Comparison of ENCODE assay signal across 8 cellular contexts in the genomic region with DNA sequence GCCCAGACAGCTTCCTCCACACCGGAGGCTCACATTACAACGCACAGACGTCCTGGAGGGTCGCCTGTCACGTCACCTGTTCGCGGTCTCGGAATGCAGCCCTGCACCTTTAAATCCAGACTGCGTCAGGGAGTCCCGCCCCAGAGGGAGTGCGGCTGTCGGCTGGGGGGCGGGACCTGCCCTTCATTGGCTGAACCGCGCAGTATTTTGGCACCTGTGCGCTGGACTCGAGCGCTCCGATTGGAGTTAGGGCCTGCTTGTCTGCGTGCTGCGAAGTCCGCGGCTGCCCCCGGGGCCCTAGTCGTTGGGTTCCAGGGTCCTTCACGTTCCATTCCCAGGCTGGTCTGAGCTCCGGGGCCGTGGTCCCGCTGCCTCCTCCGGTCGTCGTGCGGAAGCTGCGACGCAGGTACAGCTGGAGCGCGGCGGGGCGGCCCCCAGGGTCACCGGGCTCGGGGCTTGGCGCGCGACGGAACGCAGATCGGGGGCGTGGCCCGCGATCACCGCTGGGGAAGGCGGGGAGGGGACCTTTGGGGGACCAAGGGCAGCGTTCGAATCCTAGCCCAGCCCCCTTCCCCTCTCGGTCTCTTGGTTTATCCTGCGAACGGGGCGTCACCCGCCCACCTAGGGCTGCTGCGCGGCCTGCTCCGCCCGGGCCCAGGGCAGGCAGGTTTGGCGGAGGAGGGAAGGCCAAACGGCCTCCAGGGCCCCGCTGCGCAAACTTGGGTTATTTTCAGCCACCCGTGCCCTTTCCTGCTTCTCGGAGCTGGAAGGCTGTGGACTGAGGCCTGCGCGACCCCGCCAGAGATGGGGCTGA. TPM values are rescaled to one million over a fixed set of nuclear protein-coding genes. Genes with fewer than 3 reads are reported as not detected.
A peak's percentile ranks its signal among the peaks of the same experiment; 100 is the strongest.
DNase-seq lines count a peak whose midpoint lies in the region; ATAC-seq, FAIRE-seq and TF ChIP-seq lines count a peak whose summit lies in the region.

TSS of gene MIEF2 (plus strand) at position 331 of the 814 bp plus-strand sequence. CDS start 2,059 bp downstream, outside the sequence.

- peak; percentile 75 for ATAC-seq in HG03196 (IDR thresholded peaks at IDR 0.05; ENCODE audit: unreplicated experiment)
- ATAC-seq in activated CD4-positive, CD25-positive, alpha-beta regulatory T cell treated with anti-CD3 and anti-CD28 coated beads, Interleukin-2, amount 50 U/mL, for 24 hours, result peak; percentile 92 to 93

- no peaks in the 10 kb centered on the region for H3K9me3 ChIP-seq in kidney (ENCODE audit: control insufficient read depth in 1 of 2, low read length in 2 of 2)

- peak within 1 kb of the TSS; percentile 96 to 97 for H3K27ac ChIP-seq in kidney (ENCODE audit: low read depth in 2 of 2, low read length in 2 of 2)

- FAIRE-seq in kidney (lab: Jason Lieb, UNC), result peak; percentile 41

- H3K4me3 ChIP-seq in AG09309 (ENCODE audit: control insufficient read depth, low read depth, low read length) (peak within 1 kb of the TSS; percentile 92), kidney (ENCODE audit: low read length in 2 of 2) (peak within 1 kb of the TSS; percentile 79 to 92)

- in situ Hi-C loops in GM18951 (cut with MboI; ENCODE audit: low sequenced_read_pairs, unreplicated experiment), result no loop called here

- peak within 1 kb of the TSS; percentile 78 to 99 for H3K9ac ChIP-seq in kidney (ENCODE audit: low read length in 2 of 2)

- H3K4me1 ChIP-seq in kidney (ENCODE audit: control insufficient read depth in 1 of 2, insufficient read depth in 1 of 2, low read depth in 1 of 2, low read length in 2 of 2), result peaks cover 23 to 43% of the 10 kb centered on the region in 2 donors

- TF ChIP-seq POLR2A in GM18951 (IDR thresholded peaks at IDR 0.05; ENCODE audit: extremely low read depth, insufficient read depth, insufficient read length), result peak; percentile 57

- peaks cover 12 to 26% of the 10 kb centered on the region in 2 donors for H3K36me3 ChIP-seq in kidney (ENCODE audit: control insufficient read depth in 1 of 2, insufficient read depth in 2 of 2, low read length in 2 of 2)

- TF ChIP-seq CTCF in AG09309 (IDR thresholded peaks at IDR 0.05; ENCODE audit: control insufficient read depth, insufficient read depth, low read depth, low read length, missing control alignments), result no peak
- no peak for TF ChIP-seq CTCF in kidney (IDR thresholded peaks at IDR 0.05; ENCODE audit: borderline replicate concordance, extremely low read depth, insufficient read depth)

- intact Hi-C loops in kidney (cut with DNase I), result no loop called here

- DNase-seq in AG09309 (ENCODE audit: low read depth) (peak; percentile 75), NCI-H446 (lab: John Stamatoyannopoulos, UW) (peak; percentile 88 to 94), cerebellar nuclear complex (lab: John Stamatoyannopoulos, UW) (peak; percentile 82 to 93), kidney (peak; percentile 98)
- peak; percentile 78 to 86 for DNase-seq in stimulated activated CD4-positive, alpha-beta T cell treated with anti-CD3 and anti-CD28 coated beads, Interleukin-15, amount 100 ng/mL, for 1 hour (ENCODE audit: low read depth in 1 of 2, low spot score in 1 of 2)

RNA-seq across cellular contexts. Expression of gene MIEF2, which starts in this region (rescaled TPM):
- 25.3 TPM for total RNA-seq in kidney
- polyA plus RNA-seq in kidney (ENCODE audit: insufficient read depth, low read depth, low replicate concordance), result 19.3 TPM

Comparison
In these comparisons a context has a peak if more than half of its experiments do, and no peak if none do; other contexts are left out.
1. Peak in every context shown above with its lines: DNase-seq, ATAC-seq, H3K4me3 ChIP-seq and H3K27ac ChIP-seq.